Comparison of ENCODE assay signal across 27 cellular contexts in the genomic region with DNA sequence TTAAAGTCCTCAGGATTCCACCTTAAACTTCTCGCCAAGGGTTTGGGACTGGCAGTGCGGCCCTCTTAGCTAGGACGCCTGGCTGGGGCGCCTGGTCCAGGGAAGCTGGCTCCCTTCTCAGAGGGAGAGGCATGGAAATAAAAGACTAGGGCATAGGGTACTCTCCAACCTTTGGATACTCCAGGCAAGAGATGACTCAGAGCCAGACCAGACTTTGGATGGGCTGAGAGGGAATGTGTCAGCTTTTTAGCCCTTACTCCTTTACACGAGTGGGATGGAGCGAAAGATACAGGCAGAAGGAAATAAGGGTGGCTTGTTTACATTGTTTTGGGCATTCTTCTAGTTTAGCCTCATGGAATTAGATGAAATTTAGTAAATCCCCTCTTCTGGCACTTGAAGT. TPM values are rescaled to one million over a fixed set of nuclear protein-coding genes. Genes with fewer than 3 reads are reported as not detected.
DNase-seq lines count a peak whose midpoint lies in the region; ATAC-seq and TF ChIP-seq lines count a peak whose summit lies in the region.
"Had no signal": no experiment of that assay in that cellular context is flagged by ENCODE, and none has a peak within 500 bp of the region (broad histone marks: within the 10 kb centered on the region; RNA-seq: fewer than 3 reads in every experiment).

No MANE protein-coding gene starts in this region.

- intact Hi-C loops in activated CD4-positive, alpha-beta T cell treated with anti-CD3 and anti-CD28 coated beads, Interleukin-2, amount 10 ng/mL, durations not matched to agents 24 days and 14 days (cut with micrococcal nuclease): no loop called here

- no peak overlapping the region for H3K9ac ChIP-seq in smooth muscle cell (ENCODE audit: low read depth)

- no peak overlapping the region for H3K4me3 Mint-ChIP-seq in activated CD4-positive, alpha-beta T cell treated with anti-CD3 and anti-CD28 coated beads, Interleukin-2, amount 10 ng/mL, durations not matched to agents 24 days and 14 days
- H3K4me3 Mint-ChIP-seq: activated CD8-positive, alpha-beta memory T cell treated with anti-CD3 and anti-CD28 coated beads, Interleukin-2, amount 10 ng/mL, durations not matched to agents 7 days and 5 days; CD4-positive, alpha-beta T cell; dendritic cell treated with granulocyte-macrophage colony-stimulating factor and Interleukin-4, amounts not matched to agents 40 ng/mL and 50 ng/mL, for 4 days; memory B cell; naive thymus-derived CD8-positive, alpha-beta T cell had no signal

- no peaks in the 10 kb centered on the region for H3K9me3 Mint-ChIP-seq in activated CD4-positive, alpha-beta T cell treated with anti-CD3 and anti-CD28 coated beads, Interleukin-2, amount 10 ng/mL, durations not matched to agents 24 days and 14 days
- H3K9me3 Mint-ChIP-seq: CD4-positive, alpha-beta T cell; dendritic cell treated with granulocyte-macrophage colony-stimulating factor and Interleukin-4, amounts not matched to agents 40 ng/mL and 50 ng/mL, for 4 days had no signal

- no peak for ATAC-seq in GM19463 (IDR thresholded peaks at IDR 0.05; ENCODE audit: unreplicated experiment)
- ATAC-seq: activated CD8-positive, alpha-beta memory T cell treated with anti-CD3 and anti-CD28 coated beads, Interleukin-2, amount 10 ng/mL, durations not matched to agents 7 days and 5 days; naive thymus-derived CD8-positive, alpha-beta T cell had no signal

- H3K4me1 Mint-ChIP-seq in activated CD4-positive, alpha-beta T cell treated with anti-CD3 and anti-CD28 coated beads, Interleukin-2, amount 10 ng/mL, durations not matched to agents 24 days and 14 days: peaks cover 41% of the 10 kb centered on the region

- peak overlapping the region; percentile 20 for H3K4me2 ChIP-seq in smooth muscle cell

- no peaks in the 10 kb centered on the region for H3K79me2 ChIP-seq in smooth muscle cell (ENCODE audit: low read depth)

- peaks cover 19% of the 10 kb centered on the region for H3F3A ChIP-seq in smooth muscle cell (ENCODE audit: low read depth)

- no peaks in the 10 kb centered on the region for H3K27me3 Mint-ChIP-seq in activated CD4-positive, alpha-beta T cell treated with anti-CD3 and anti-CD28 coated beads, Interleukin-2, amount 10 ng/mL, durations not matched to agents 24 days and 14 days
- H3K27me3 Mint-ChIP-seq: dendritic cell treated with granulocyte-macrophage colony-stimulating factor and Interleukin-4, amounts not matched to agents 40 ng/mL and 50 ng/mL, for 4 days had no signal

- peaks cover 1% of the 10 kb centered on the region for H3K36me3 Mint-ChIP-seq in activated CD4-positive, alpha-beta T cell treated with anti-CD3 and anti-CD28 coated beads, Interleukin-2, amount 10 ng/mL, durations not matched to agents 24 days and 14 days (ENCODE audit: low read depth)
- H3K36me3 Mint-ChIP-seq: activated CD8-positive, alpha-beta memory T cell treated with anti-CD3 and anti-CD28 coated beads, Interleukin-2, amount 10 ng/mL, durations not matched to agents 7 days and 5 days; naive thymus-derived CD8-positive, alpha-beta T cell had no signal

- TF ChIP-seq CTCF in foreskin fibroblast (IDR thresholded peaks at IDR 0.05; ENCODE audit: low read depth, low read length): no peak
- no peak for TF ChIP-seq CTCF in smooth muscle cell (IDR thresholded peaks at IDR 0.05; ENCODE audit: borderline replicate concordance, insufficient read depth, poor library complexity, severe bottlenecking)

- no peak overlapping the region for H2AFZ ChIP-seq in smooth muscle cell (ENCODE audit: low read depth)

- H3K4me1 ChIP-seq in smooth muscle cell (ENCODE audit: low read depth): no peaks in the 10 kb centered on the region
- H3K4me1 ChIP-seq: SJCRH30 had no signal

- peak overlapping the region; percentile 52 for H3K27ac Mint-ChIP-seq in activated CD4-positive, alpha-beta T cell treated with anti-CD3 and anti-CD28 coated beads, Interleukin-2, amount 10 ng/mL, durations not matched to agents 24 days and 14 days
- H3K27ac Mint-ChIP-seq: activated CD8-positive, alpha-beta memory T cell treated with anti-CD3 and anti-CD28 coated beads, Interleukin-2, amount 10 ng/mL, durations not matched to agents 7 days and 5 days; CD4-positive, alpha-beta T cell; dendritic cell treated with granulocyte-macrophage colony-stimulating factor and Interleukin-4, amounts not matched to agents 40 ng/mL and 50 ng/mL, for 4 days; memory B cell had no signal

- no peaks in the 10 kb centered on the region for H4K20me1 ChIP-seq in smooth muscle cell (ENCODE audit: low read depth)

- H3K36me3 ChIP-seq in smooth muscle cell (ENCODE audit: low read depth): no peaks in the 10 kb centered on the region
- H3K36me3 ChIP-seq: heart right ventricle, SJCRH30 had no signal

- H3K4me3 ChIP-seq in foreskin fibroblast (ENCODE audit: low read depth in 1 of 2, low read length in 2 of 2): no peak overlapping the region
- no peak overlapping the region for H3K4me3 ChIP-seq in smooth muscle cell
- H3K4me3 ChIP-seq: heart right ventricle, SJCRH30 had no signal

- H3K27ac ChIP-seq in smooth muscle cell (ENCODE audit: low read depth): peak overlapping the region; percentile 80
- H3K27ac ChIP-seq: heart right ventricle, SJCRH30 had no signal

- no peaks in the 10 kb centered on the region for H3K27me3 ChIP-seq in smooth muscle cell (ENCODE audit: low read depth)
- H3K27me3 ChIP-seq: heart right ventricle, SJCRH30 had no signal

- no peak for DNase-seq in activated CD4-positive, alpha-beta T cell treated with anti-CD3 and anti-CD28 coated beads, Interleukin-2, amount 10 ng/mL, durations not matched to agents 24 days and 14 days
- DNase-seq in activated CD4-positive, alpha-beta T cell treated with anti-CD3 and anti-CD28 coated beads, Interleukin-2, amount 50 U/mL, for 48 hours: no peak
- DNase-seq in amniotic epithelial cell (ENCODE audit: low read depth) (peak; percentile 43), foreskin fibroblast (peak; percentile 65 to 79), smooth muscle cell (lab: John Stamatoyannopoulos, UW; ENCODE audit: unreplicated experiment) (no peak), cortex of kidney (lab: John Stamatoyannopoulos, UW) (no peak), foreskin melanocyte (no peak)
- DNase-seq: 8988T; activated CD4-positive, CD25-positive, alpha-beta regulatory T cell treated with anti-CD3 and anti-CD28 coated beads, Interleukin-2, amount 50 U/mL, for 72 hours; activated CD8-positive, alpha-beta memory T cell treated with anti-CD3 and anti-CD28 coated beads, Interleukin-2, amount 10 ng/mL, durations not matched to agents 7 days and 5 days; activated gamma-delta T cell; aorta; CD4-positive, alpha-beta T cell; DND-41; heart right ventricle; MM.1S; naive thymus-derived CD8-positive, alpha-beta T cell; NCI-H1694 treated with DMSO at 0.1 percent for 48 hours; SJCRH30; stimulated activated CD4-positive, alpha-beta T cell treated with anti-CD3 and anti-CD28 coated beads, Interleukin-12 subunit alpha, Interleukin-12 subunit beta, amount 100 ng/mL, for 4 hours; stimulated activated naive CD8-positive, alpha-beta T cell treated with anti-CD3 and anti-CD28 coated beads, Interleukin-15, Interleukin-2, amounts not matched to agents 100 U/mL and 50 U/mL, for 24 hours had no signal

- no peaks in the 10 kb centered on the region for H3K9me3 ChIP-seq in smooth muscle cell (replicated peaks; ENCODE audit: low read depth)
- H3K9me3 ChIP-seq: heart right ventricle, SJCRH30 had no signal

- 66% methylated on average over 6 of the region's 6 CpGs for WGBS in smooth muscle cell (ENCODE audit: low lambda C conversion rate)

RNA-seq across cellular contexts. Expression of a gene that starts 48.2 kb away (rescaled TPM):
- 0.63 and 0.92 TPM in 2 replicates for total RNA-seq in activated CD4-positive, alpha-beta T cell treated with anti-CD3 and anti-CD28 coated beads, Interleukin-2, amount 10 ng/mL, durations not matched to agents 24 days and 14 days
- 2.2 TPM in 2 replicates for total RNA-seq in smooth muscle cell
- 0.63 and 0.67 TPM in 2 replicates for polyA plus RNA-seq in smooth muscle cell
- total RNA-seq: activated CD8-positive, alpha-beta memory T cell treated with anti-CD3 and anti-CD28 coated beads, Interleukin-2, amount 10 ng/mL, durations not matched to agents 7 days and 5 days; CD4-positive, alpha-beta T cell; naive thymus-derived CD8-positive, alpha-beta T cell; NCI-H460; posterior vena cava; ureter had no signal
- polyA plus RNA-seq: naive thymus-derived CD8-positive, alpha-beta T cell had no signal

Comparison
In these comparisons a context has a peak if more than half of its experiments do, and no peak if none do; other contexts are left out.
1. DNase-seq: peak in amniotic epithelial cell (single experiment) and foreskin fibroblast (2 of 2); none in activated CD4-positive, alpha-beta T cell treated with anti-CD3 and anti-CD28 coated beads, Interleukin-2, amount 10 ng/mL, durations not matched to agents 24 days and 14 days (single experiment), activated CD4-positive, alpha-beta T cell treated with anti-CD3 and anti-CD28 coated beads, Interleukin-2, amount 50 U/mL, for 48 hours (0 of 2), smooth muscle cell (single experiment), cortex of kidney (single experiment) and foreskin melanocyte (single experiment).